1 cellular context compared by ENCODE assay signal in the genomic region with DNA sequence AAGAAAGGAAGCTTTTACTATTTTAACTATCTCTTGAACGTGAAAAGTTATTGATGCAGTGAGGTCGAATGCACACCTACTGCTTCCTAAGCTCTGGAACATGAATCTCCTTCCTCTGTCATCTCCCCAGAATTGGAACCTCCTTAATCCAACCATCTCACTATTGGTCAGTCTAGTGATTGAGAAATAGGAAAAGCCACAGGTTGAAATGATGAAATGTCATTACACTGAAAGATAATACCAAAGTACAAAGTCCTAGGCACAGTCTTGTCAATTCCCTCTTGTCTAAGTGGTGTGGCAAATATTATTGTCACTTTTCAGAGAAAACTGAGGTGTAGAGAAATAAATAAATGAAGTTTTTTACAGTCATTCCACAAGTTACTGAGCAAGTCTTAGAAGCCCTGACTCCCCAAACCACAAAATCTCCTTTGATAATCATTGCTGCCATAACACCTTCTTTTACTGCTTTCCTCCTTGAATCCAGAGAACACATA.
A peak's percentile ranks its signal among the peaks of the same experiment; 100 is the strongest.
TF ChIP-seq lines count a peak whose summit lies in the region.

No MANE protein-coding gene starts in this region.

TF ChIP-seq in HepG2, 621 proteins besides CTCF, POLR2A, EP300 and RAD21 (continued from another document and continues in another):
- TF ChIP-seq TEAD3 (CRISPR knock-in tag; optimal IDR thresholded peaks at IDR 0.05; ENCODE audit: borderline replicate concordance): peak; percentile 39
- TF ChIP-seq HMG20A (CRISPR knock-in tag; IDR thresholded peaks at IDR 0.05; ENCODE audit: borderline replicate concordance): peak; percentile 79; the same call in 1 of the 2 replicates
- no peak for TF ChIP-seq ZNF674 (CRISPR knock-in tag; IDR thresholded peaks at IDR 0.05; ENCODE audit: low read depth)
- peak; percentile 98 for TF ChIP-seq NCOR1 (IDR thresholded peaks at IDR 0.05; ENCODE audit: borderline replicate concordance, low read length)
- no peak; the same call in 1 of the 2 replicates for TF ChIP-seq FOXO1 (CRISPR knock-in tag; IDR thresholded peaks at IDR 0.05)
- peak; percentile 50; the same call in 1 of the 2 replicates for TF ChIP-seq PHF21A (CRISPR knock-in tag; IDR thresholded peaks at IDR 0.05)
- TF ChIP-seq SIX4 (CRISPR knock-in tag; IDR thresholded peaks at IDR 0.05): peak; percentile 80
- TF ChIP-seq, protein P1, sequence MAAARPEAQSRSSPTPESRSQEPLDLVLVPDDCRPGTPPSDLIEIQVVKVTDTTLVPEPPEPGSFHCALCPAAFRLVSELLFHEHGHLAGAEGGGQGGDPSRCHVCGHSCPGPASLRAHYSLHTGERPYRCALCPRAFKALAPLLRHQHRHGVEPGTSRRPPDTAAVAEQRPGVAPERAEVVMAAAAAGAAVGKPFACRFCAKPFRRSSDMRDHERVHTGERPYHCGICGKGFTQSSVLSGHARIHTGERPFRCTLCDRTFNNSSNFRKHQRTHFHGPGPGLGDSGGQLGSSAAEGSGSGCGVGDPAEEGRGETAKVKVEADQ (CRISPR knock-in tag; IDR thresholded peaks at IDR 0.05; ENCODE audit: borderline replicate concordance): no peak
- no peak for TF ChIP-seq CHD2 (IDR thresholded peaks at IDR 0.05; ENCODE audit: low read depth, low read length)
- peak; percentile 43; the same call in 1 of the 2 replicates for TF ChIP-seq RARA (CRISPR knock-in tag; IDR thresholded peaks at IDR 0.05)
- peak; percentile 37 for TF ChIP-seq SKI (IDR thresholded peaks at IDR 0.05; ENCODE audit: partially characterized antibody)
- TF ChIP-seq BCL6 (CRISPR knock-in tag; IDR thresholded peaks at IDR 0.05): peak; percentile 66
- peak; percentile 85 for TF ChIP-seq HNF4G (IDR thresholded peaks at IDR 0.05; ENCODE audit: borderline replicate concordance, low read depth, low read length)
- peak; percentile 60 for TF ChIP-seq HNF4G (CRISPR knock-in tag; IDR thresholded peaks at IDR 0.05; ENCODE audit: borderline replicate concordance, low read depth)
- no peak for TF ChIP-seq ZNF589 (CRISPR knock-in tag; conservative IDR thresholded peaks at IDR 0.05)
- TF ChIP-seq NCOA2 (CRISPR knock-in tag; IDR thresholded peaks at IDR 0.05): peak; percentile 83
- TF ChIP-seq KLF16 (CRISPR knock-in tag; IDR thresholded peaks at IDR 0.05): no peak
- no peak for TF ChIP-seq SCMH1 (CRISPR knock-in tag; IDR thresholded peaks at IDR 0.05; ENCODE audit: borderline replicate concordance)
- TF ChIP-seq, protein P2, sequence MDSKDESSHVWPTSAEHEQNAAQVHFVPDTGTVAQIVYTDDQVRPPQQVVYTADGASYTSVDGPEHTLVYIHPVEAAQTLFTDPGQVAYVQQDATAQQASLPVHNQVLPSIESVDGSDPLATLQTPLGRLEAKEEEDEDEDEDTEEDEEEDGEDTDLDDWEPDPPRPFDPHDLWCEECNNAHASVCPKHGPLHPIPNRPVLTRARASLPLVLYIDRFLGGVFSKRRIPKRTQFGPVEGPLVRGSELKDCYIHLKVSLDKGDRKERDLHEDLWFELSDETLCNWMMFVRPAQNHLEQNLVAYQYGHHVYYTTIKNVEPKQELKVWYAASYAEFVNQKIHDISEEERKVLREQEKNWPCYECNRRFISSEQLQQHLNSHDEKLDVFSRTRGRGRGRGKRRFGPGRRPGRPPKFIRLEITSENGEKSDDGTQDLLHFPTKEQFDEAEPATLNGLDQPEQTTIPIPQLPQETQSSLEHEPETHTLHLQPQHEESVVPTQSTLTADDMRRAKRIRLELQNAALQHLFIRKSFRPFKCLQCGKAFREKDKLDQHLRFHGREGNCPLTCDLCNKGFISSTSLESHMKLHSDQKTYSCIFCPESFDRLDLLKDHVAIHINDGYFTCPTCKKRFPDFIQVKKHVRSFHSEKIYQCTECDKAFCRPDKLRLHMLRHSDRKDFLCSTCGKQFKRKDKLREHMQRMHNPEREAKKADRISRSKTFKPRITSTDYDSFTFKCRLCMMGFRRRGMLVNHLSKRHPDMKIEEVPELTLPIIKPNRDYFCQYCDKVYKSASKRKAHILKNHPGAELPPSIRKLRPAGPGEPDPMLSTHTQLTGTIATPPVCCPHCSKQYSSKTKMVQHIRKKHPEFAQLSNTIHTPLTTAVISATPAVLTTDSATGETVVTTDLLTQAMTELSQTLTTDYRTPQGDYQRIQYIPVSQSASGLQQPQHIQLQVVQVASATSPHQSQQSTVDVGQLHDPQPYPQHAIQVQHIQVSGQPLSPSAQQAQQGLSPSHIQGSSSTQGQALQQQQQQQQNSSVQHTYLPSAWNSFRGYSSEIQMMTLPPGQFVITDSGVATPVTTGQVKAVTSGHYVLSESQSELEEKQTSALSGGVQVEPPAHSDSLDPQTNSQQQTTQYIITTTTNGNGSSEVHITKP (CRISPR knock-in tag; IDR thresholded peaks at IDR 0.05; ENCODE audit: low read depth): peak; percentile 80; the same call in 1 of the 2 replicates
- TF ChIP-seq ETV5 (CRISPR knock-in tag; IDR thresholded peaks at IDR 0.05; ENCODE audit: borderline replicate concordance): no peak
- peak; percentile 61; the same call in 1 of the 2 replicates for TF ChIP-seq NFYC (CRISPR knock-in tag; IDR thresholded peaks at IDR 0.05)
- peak; percentile 42; the same call in 1 of the 2 replicates for TF ChIP-seq CBFB (CRISPR knock-in tag; IDR thresholded peaks at IDR 0.05)
- no peak for TF ChIP-seq NR3C1 (CRISPR knock-in tag; IDR thresholded peaks at IDR 0.05)
- TF ChIP-seq ZNF740 (CRISPR knock-in tag; IDR thresholded peaks at IDR 0.05): no peak
- TF ChIP-seq ZNF501 (CRISPR knock-in tag; IDR thresholded peaks at IDR 0.05): no peak
- no peak for TF ChIP-seq ZNF382 (CRISPR knock-in tag; IDR thresholded peaks at IDR 0.05; ENCODE audit: borderline replicate concordance)
- no peak for TF ChIP-seq FOXP1 (IDR thresholded peaks at IDR 0.05)
- TF ChIP-seq FOXP1 (CRISPR knock-in tag; IDR thresholded peaks at IDR 0.05): peak; percentile 31; the same call in 1 of the 2 replicates
- TF ChIP-seq SNAI1 (CRISPR knock-in tag; IDR thresholded peaks at IDR 0.05; ENCODE audit: borderline replicate concordance): no peak
- no peak for TF ChIP-seq ZNF230 (CRISPR knock-in tag; IDR thresholded peaks at IDR 0.05)
- TF ChIP-seq PPARG (CRISPR knock-in tag; conservative IDR thresholded peaks at IDR 0.05): peak; percentile 72; the same call in 1 of the 2 replicates
- no peak for TF ChIP-seq SOX6 (IDR thresholded peaks at IDR 0.05)
- TF ChIP-seq SOX6 (CRISPR knock-in tag; IDR thresholded peaks at IDR 0.05): peak; percentile 83
- TF ChIP-seq NFE2L2 (IDR thresholded peaks at IDR 0.05; ENCODE audit: low read length): no peak
- TF ChIP-seq ATF7 (IDR thresholded peaks at IDR 0.05): peak; percentile 2; the same call in 1 of the 2 replicates
- no peak for TF ChIP-seq ATF7 (CRISPR knock-in tag; IDR thresholded peaks at IDR 0.05)
- TF ChIP-seq AKAP8 (CRISPR knock-in tag; IDR thresholded peaks at IDR 0.05): no peak
- TF ChIP-seq, protein P3, sequence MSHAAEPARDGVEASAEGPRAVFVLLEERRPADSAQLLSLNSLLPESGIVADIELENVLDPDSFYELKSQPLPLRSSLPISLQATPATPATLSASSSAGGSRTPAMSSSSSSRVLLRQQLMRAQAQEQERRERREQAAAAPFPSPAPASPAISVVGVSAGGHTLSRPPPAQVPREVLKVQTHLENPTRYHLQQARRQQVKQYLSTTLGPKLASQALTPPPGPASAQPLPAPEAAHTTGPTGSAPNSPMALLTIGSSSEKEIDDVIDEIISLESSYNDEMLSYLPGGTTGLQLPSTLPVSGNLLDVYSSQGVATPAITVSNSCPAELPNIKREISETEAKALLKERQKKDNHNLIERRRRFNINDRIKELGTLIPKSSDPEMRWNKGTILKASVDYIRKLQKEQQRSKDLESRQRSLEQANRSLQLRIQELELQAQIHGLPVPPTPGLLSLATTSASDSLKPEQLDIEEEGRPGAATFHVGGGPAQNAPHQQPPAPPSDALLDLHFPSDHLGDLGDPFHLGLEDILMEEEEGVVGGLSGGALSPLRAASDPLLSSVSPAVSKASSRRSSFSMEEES (CRISPR knock-in tag; IDR thresholded peaks at IDR 0.05): peak; percentile 44; the same call in 1 of the 2 replicates
- no peak for TF ChIP-seq ZBED4 (CRISPR knock-in tag; IDR thresholded peaks at IDR 0.05; ENCODE audit: borderline replicate concordance)
- TF ChIP-seq ZNF121 (CRISPR knock-in tag; IDR thresholded peaks at IDR 0.05): no peak
- TF ChIP-seq HOXA9 (CRISPR knock-in tag; IDR thresholded peaks at IDR 0.05; ENCODE audit: borderline replicate concordance): no peak
- TF ChIP-seq HNF1A (IDR thresholded peaks at IDR 0.05; ENCODE audit: low read depth): no peak
- TF ChIP-seq HNF1A (CRISPR knock-in tag; IDR thresholded peaks at IDR 0.05; ENCODE audit: borderline replicate concordance): no peak
- no peak for TF ChIP-seq ZNF543 (CRISPR knock-in tag; IDR thresholded peaks at IDR 0.05)
- TF ChIP-seq ZNF580 (CRISPR knock-in tag; IDR thresholded peaks at IDR 0.05; ENCODE audit: borderline replicate concordance, low read depth): no peak
- peak; percentile 46; the same call in 1 of the 2 replicates for TF ChIP-seq IRF2 (CRISPR knock-in tag; IDR thresholded peaks at IDR 0.05)
- TF ChIP-seq ZNF800 (CRISPR knock-in tag; IDR thresholded peaks at IDR 0.05): no peak
- TF ChIP-seq NAIF1 (CRISPR knock-in tag; IDR thresholded peaks at IDR 0.05; ENCODE audit: borderline replicate concordance): no peak
- TF ChIP-seq ZNF263 (CRISPR knock-in tag; IDR thresholded peaks at IDR 0.05): no peak
